Comparison of ENCODE assay signal across 9 cellular contexts in the genomic region with DNA sequence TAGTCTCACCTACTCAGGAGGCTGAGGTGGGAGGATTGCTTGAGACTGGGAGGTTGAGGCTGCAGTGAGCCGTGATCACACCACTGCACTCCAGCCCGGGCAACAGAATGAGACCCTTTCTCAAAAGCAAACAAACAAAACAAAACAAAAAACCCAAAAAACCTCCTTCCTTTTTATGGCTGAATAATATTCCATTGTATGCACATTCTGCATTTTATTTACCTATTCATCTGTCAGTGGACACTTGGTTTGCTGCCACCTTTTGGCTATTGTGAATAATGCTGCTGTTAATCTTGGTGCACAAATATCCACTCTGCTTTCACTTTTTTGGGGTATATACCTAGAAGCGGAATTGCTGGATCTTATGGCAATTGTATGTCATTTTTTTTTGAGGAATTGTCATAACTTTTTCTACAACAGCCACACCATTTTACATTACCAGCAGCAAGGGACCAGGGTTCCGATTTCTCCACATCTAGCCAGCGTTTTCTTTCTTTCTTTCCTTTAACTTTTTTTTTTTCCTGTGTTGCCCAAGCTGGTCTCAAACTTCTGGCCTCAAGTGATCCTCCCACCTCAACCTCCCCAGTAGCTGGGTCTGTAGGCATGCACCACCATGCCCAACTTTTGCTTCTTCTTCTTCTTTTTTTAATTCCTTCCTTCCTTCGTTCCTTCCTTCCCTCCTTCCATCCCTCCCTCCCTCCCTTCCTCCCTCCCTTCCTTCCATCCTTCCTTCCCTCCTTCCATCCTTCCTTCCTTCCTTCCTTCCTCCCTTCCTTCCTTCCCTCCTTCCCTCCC. TPM values are rescaled to one million over a fixed set of nuclear protein-coding genes. Genes with fewer than 3 reads are reported as not detected.
DNase-seq lines count a peak whose midpoint lies in the region; ATAC-seq and TF ChIP-seq lines count a peak whose summit lies in the region.
"Had no signal": no experiment of that assay in that cellular context is flagged by ENCODE, and none has a peak within 500 bp of the region (broad histone marks: within the 10 kb centered on the region; RNA-seq: fewer than 3 reads in every experiment).

No MANE protein-coding gene starts in this region.

- H3K27ac ChIP-seq in OCI-LY7 (ENCODE audit: low read depth, low read length, poor library complexity, severe bottlenecking) (no peak overlapping the region), esophagus squamous epithelium (no peak overlapping the region), tibial artery (no peak overlapping the region)

- H3K4me3 ChIP-seq in OCI-LY7 (ENCODE audit: low read depth, low read length, poor library complexity, severe bottlenecking) (no peak overlapping the region), esophagus squamous epithelium (no peak overlapping the region), tibial artery (no peak overlapping the region)

- TF ChIP-seq POLR2A in esophagus squamous epithelium (IDR thresholded peaks at IDR 0.05), result no peak

- POLR2A ChIA-PET in OCI-LY7 (lab: Charles Lee), result interaction anchor here (0.6 kb wide), 1 partner anchor 33 kb away, joined by 3 read pairs; no protein-coding TSS in a partner anchor

- ATAC-seq in activated T-cell treated with anti-CD3 and anti-CD28 coated beads, Interleukin-2, amount 50 U/mL, for 72 hours (replicated peaks in 1 of 2), result no peak
- ATAC-seq in GM18867 (IDR thresholded peaks at IDR 0.05; ENCODE audit: unreplicated experiment) (no peak), GM21390 (IDR thresholded peaks at IDR 0.05; ENCODE audit: unreplicated experiment) (no peak)

- TF ChIP-seq CTCF in OCI-LY7 (conservative IDR thresholded peaks at IDR 0.05; ENCODE audit: low read length) (peak; percentile 80), esophagus squamous epithelium (IDR thresholded peaks at IDR 0.05) (peak in 4 of 6 experiments; percentile 40 to 65 (median 46)), tibial artery (IDR thresholded peaks at IDR 0.05) (peak; percentile 44 to 51)

- H3K27me3 Mint-ChIP-seq in activated T-cell treated with anti-CD3 and anti-CD28 coated beads, Interleukin-2, amount 50 U/mL, for 72 hours (ENCODE audit: low read depth), result peaks cover 43% of the 10 kb centered on the region
- H3K27me3 Mint-ChIP-seq in activated T-cell treated with anti-CD3 and anti-CD28 coated beads, Interleukin-2, amount 50 U/mL, for 24 hours, result peaks cover 58% of the 10 kb centered on the region
- peaks cover 21% of the 10 kb centered on the region for H3K27me3 Mint-ChIP-seq in activated T-helper 1 cell treated with anti-CD3 and anti-CD28 coated beads, Interleukin-12 subunit alpha, Interleukin-12 subunit beta, Interleukin-2, Interleukin-4 antibody, amounts not matched to agents 30 ng/mL and 10 ng/mL and 1 ng/mL, durations not matched to agents 14 hours and 24 hours and 36 hours (ENCODE audit: insufficient read depth)

- no peak overlapping the region for H2AFZ ChIP-seq in OCI-LY7 (ENCODE audit: low read length)

- intact Hi-C loops in OCI-LY7 (cut with micrococcal nuclease; ENCODE audit: unreplicated experiment) (loop anchor here (1.0 kb wide), 1 partner anchor 226 kb away; no protein-coding TSS in a partner anchor), esophagus squamous epithelium (cut with DNase I) (no loop called here), tibial artery (cut with DNase I; ENCODE audit: low total_unique reads) (no loop called here)
- intact Hi-C loops in activated T-helper 1 cell treated with anti-CD3 and anti-CD28 coated beads, Interleukin-12 subunit alpha, Interleukin-12 subunit beta, Interleukin-2, Interleukin-4 antibody, amounts not matched to agents 30 ng/mL and 10 ng/mL and 1 ng/mL, durations not matched to agents 14 hours and 24 hours and 36 hours (cut with micrococcal nuclease), result loop anchor here (1.0 to 5.0 kb wide), 3 partner anchors 147 to 492 kb away; no protein-coding TSS in a partner anchor

- H4K20me1 ChIP-seq in OCI-LY7 (ENCODE audit: insufficient read depth, low read length), result no peaks in the 10 kb centered on the region

- H3K27me3 ChIP-seq in esophagus squamous epithelium (peaks cover 0 to 90% (median 2%) of the 10 kb centered on the region in 4 donors), tibial artery (peaks cover 0 to 48% of the 10 kb centered on the region in 2 donors)

- peaks cover 3 to 4% of the 10 kb centered on the region in 2 donors for H3K9me3 Mint-ChIP-seq in activated T-cell treated with anti-CD3 and anti-CD28 coated beads, Interleukin-2, amount 50 U/mL, for 72 hours
- H3K9me3 Mint-ChIP-seq in activated T-cell treated with anti-CD3 and anti-CD28 coated beads, Interleukin-2, amount 50 U/mL, for 24 hours, result peaks cover 3% of the 10 kb centered on the region
- peaks cover 2% of the 10 kb centered on the region for H3K9me3 Mint-ChIP-seq in activated T-helper 1 cell treated with anti-CD3 and anti-CD28 coated beads, Interleukin-12 subunit alpha, Interleukin-12 subunit beta, Interleukin-2, Interleukin-4 antibody, amounts not matched to agents 30 ng/mL and 10 ng/mL and 1 ng/mL, durations not matched to agents 14 hours and 24 hours and 36 hours

- H3K9me2 ChIP-seq in OCI-LY7 (ENCODE audit: insufficient read depth, low read length), result no peaks in the 10 kb centered on the region

- 83% methylated on average over 6 of the region's 6 CpGs for WGBS in esophagus squamous epithelium, 2 donors

- H3K4me1 ChIP-seq in OCI-LY7 (ENCODE audit: insufficient read depth, low read length, poor library complexity, severe bottlenecking), result no peaks in the 10 kb centered on the region
- peaks cover 0 to 12% (median 0%) of the 10 kb centered on the region in 3 donors for H3K4me1 ChIP-seq in esophagus squamous epithelium
- peaks cover 0 to 7% (median 0%) of the 10 kb centered on the region in 4 donors for H3K4me1 ChIP-seq in tibial artery

- H3K4me1 Mint-ChIP-seq in activated T-cell treated with anti-CD3 and anti-CD28 coated beads, Interleukin-2, amount 50 U/mL, for 72 hours (ENCODE audit: low read depth), result peaks cover 6% of the 10 kb centered on the region
- H3K4me1 Mint-ChIP-seq in activated T-cell treated with anti-CD3 and anti-CD28 coated beads, Interleukin-2, amount 50 U/mL, for 24 hours (ENCODE audit: low read depth), result no peaks in the 10 kb centered on the region
- H3K4me1 Mint-ChIP-seq in activated T-helper 1 cell treated with anti-CD3 and anti-CD28 coated beads, Interleukin-12 subunit alpha, Interleukin-12 subunit beta, Interleukin-2, Interleukin-4 antibody, amounts not matched to agents 30 ng/mL and 10 ng/mL and 1 ng/mL, durations not matched to agents 14 hours and 24 hours and 36 hours (ENCODE audit: low read depth), result no peaks in the 10 kb centered on the region

- no peaks in the 10 kb centered on the region for H3K36me3 ChIP-seq in OCI-LY7 (ENCODE audit: insufficient read depth, low read length)
- no peaks in the 10 kb centered on the region for H3K36me3 ChIP-seq in esophagus squamous epithelium
- peaks cover 0 to 5% (median 2%) of the 10 kb centered on the region in 3 donors for H3K36me3 ChIP-seq in tibial artery

- no peaks in the 10 kb centered on the region for H3K79me2 ChIP-seq in OCI-LY7 (ENCODE audit: insufficient read depth, low read depth, low read length)

- H3K36me3 Mint-ChIP-seq in activated T-cell treated with anti-CD3 and anti-CD28 coated beads, Interleukin-2, amount 50 U/mL, for 72 hours (ENCODE audit: insufficient read depth in 2 of 2), result peaks cover 0 to 3% of the 10 kb centered on the region in 2 donors
- no peaks in the 10 kb centered on the region for H3K36me3 Mint-ChIP-seq in activated T-cell treated with anti-CD3 and anti-CD28 coated beads, Interleukin-2, amount 50 U/mL, for 24 hours (ENCODE audit: low read depth)
- H3K36me3 Mint-ChIP-seq in activated T-helper 1 cell treated with anti-CD3 and anti-CD28 coated beads, Interleukin-12 subunit alpha, Interleukin-12 subunit beta, Interleukin-2, Interleukin-4 antibody, amounts not matched to agents 30 ng/mL and 10 ng/mL and 1 ng/mL, durations not matched to agents 14 hours and 24 hours and 36 hours (ENCODE audit: low read depth), result no peaks in the 10 kb centered on the region

- no peak overlapping the region for H3K4me3 Mint-ChIP-seq in activated T-cell treated with anti-CD3 and anti-CD28 coated beads, Interleukin-2, amount 50 U/mL, for 72 hours
- H3K4me3 Mint-ChIP-seq in activated T-cell treated with anti-CD3 and anti-CD28 coated beads, Interleukin-2, amount 50 U/mL, for 24 hours, result no peak overlapping the region
- H3K4me3 Mint-ChIP-seq in activated T-helper 1 cell treated with anti-CD3 and anti-CD28 coated beads, Interleukin-12 subunit alpha, Interleukin-12 subunit beta, Interleukin-2, Interleukin-4 antibody, amounts not matched to agents 30 ng/mL and 10 ng/mL and 1 ng/mL, durations not matched to agents 14 hours and 24 hours and 36 hours, result no peak overlapping the region

- H3K4me2 ChIP-seq in OCI-LY7 (ENCODE audit: low read length), result no peak overlapping the region

- CTCF ChIA-PET in OCI-LY7 (lab: Charles Lee; ENCODE audit: unreplicated experiment), result interaction anchor here (0.6 kb wide), 1 partner anchor 452 kb away, joined by 5 read pairs; no protein-coding TSS in a partner anchor

- no peak overlapping the region for H3K27ac Mint-ChIP-seq in activated T-cell treated with anti-CD3 and anti-CD28 coated beads, Interleukin-2, amount 50 U/mL, for 72 hours
- H3K27ac Mint-ChIP-seq in activated T-cell treated with anti-CD3 and anti-CD28 coated beads, Interleukin-2, amount 50 U/mL, for 24 hours, result no peak overlapping the region
- no peak overlapping the region for H3K27ac Mint-ChIP-seq in activated T-helper 1 cell treated with anti-CD3 and anti-CD28 coated beads, Interleukin-12 subunit alpha, Interleukin-12 subunit beta, Interleukin-2, Interleukin-4 antibody, amounts not matched to agents 30 ng/mL and 10 ng/mL and 1 ng/mL, durations not matched to agents 14 hours and 24 hours and 36 hours

- DNase-seq in activated T-cell treated with anti-CD3 and anti-CD28 coated beads, Interleukin-2, amount 50 U/mL, for 72 hours, result peak; percentile 4 to 18
- DNase-seq in activated T-cell treated with anti-CD3 and anti-CD28 coated beads, Interleukin-2, amount 50 U/mL, for 24 hours, result no peak
- DNase-seq in OCI-LY7 (ENCODE audit: low spot score) (peak; percentile 51), esophagus squamous epithelium (lab: John Stamatoyannopoulos, UW) (no peak), tibial artery (no peak)
- DNase-seq in activated T-helper 1 cell treated with anti-CD3 and anti-CD28 coated beads, Interleukin-12 subunit alpha, Interleukin-12 subunit beta, Interleukin-2, Interleukin-4 antibody, amounts not matched to agents 30 ng/mL and 10 ng/mL and 1 ng/mL, durations not matched to agents 14 hours and 24 hours and 36 hours (ENCODE audit: low spot score), result no peak

- no TSS peak for BruUV-seq in OCI-LY7 (replicated peaks; lab: Mats Ljungman, UMichigan)

- H3K9me3 ChIP-seq in OCI-LY7 (ENCODE audit: low read length) (no peaks in the 10 kb centered on the region), esophagus squamous epithelium (peaks cover 0 to 11% (median 8%) of the 10 kb centered on the region in 3 donors), tibial artery (peaks cover 0 to 12% (median 7%) of the 10 kb centered on the region in 3 donors)

RNA-seq across cellular contexts. Expression of a gene that starts 30.6 kb away (rescaled TPM):
- under 1 TPM in 1 of 2 donors, not detected in 1; 0.26 TPM for total RNA-seq in activated T-cell treated with anti-CD3 and anti-CD28 coated beads, Interleukin-2, amount 50 U/mL, for 72 hours
- total RNA-seq in OCI-LY7 (2014; rRNA removed; shearing (Covaris generic)), result not detected in 2 replicates
- not detected in 2 replicates for total RNA-seq in OCI-LY7 (2022)
- total RNA-seq in esophagus squamous epithelium, result not detected
- not detected in 2 replicates for total RNA-seq in activated T-helper 1 cell treated with anti-CD3 and anti-CD28 coated beads, Interleukin-12 subunit alpha, Interleukin-12 subunit beta, Interleukin-2, Interleukin-4 antibody, amounts not matched to agents 30 ng/mL and 10 ng/mL and 1 ng/mL, durations not matched to agents 14 hours and 24 hours and 36 hours
- total RNA-seq: activated CD8-positive, alpha-beta memory T cell treated with anti-CD3 and anti-CD28 coated beads for 36 hours had no signal

Comparison
In these comparisons a context has a peak if more than half of its experiments do, and no peak if none do; other contexts are left out.
1. DNase-seq: peak in activated T-cell treated with anti-CD3 and anti-CD28 coated beads, Interleukin-2, amount 50 U/mL, for 72 hours (2 of 2) and OCI-LY7 (single experiment); none in activated T-cell treated with anti-CD3 and anti-CD28 coated beads, Interleukin-2, amount 50 U/mL, for 24 hours (single experiment), esophagus squamous epithelium (single experiment), tibial artery (0 of 2) and activated T-helper 1 cell treated with anti-CD3 and anti-CD28 coated beads, Interleukin-12 subunit alpha, Interleukin-12 subunit beta, Interleukin-2, Interleukin-4 antibody, amounts not matched to agents 30 ng/mL and 10 ng/mL and 1 ng/mL, durations not matched to agents 14 hours and 24 hours and 36 hours (single experiment).
2. intact Hi-C loops: an anchor here in OCI-LY7 (1.0 kb wide) and activated T-helper 1 cell treated with anti-CD3 and anti-CD28 coated beads, Interleukin-12 subunit alpha, Interleukin-12 subunit beta, Interleukin-2, Interleukin-4 antibody, amounts not matched to agents 30 ng/mL and 10 ng/mL and 1 ng/mL, durations not matched to agents 14 hours and 24 hours and 36 hours (1.0 to 5.0 kb wide); none called in esophagus squamous epithelium and tibial artery.
3. Peak in every context shown above with its lines, with median percentiles within 50 percentile points of each other: CTCF ChIP-seq.